Comparison of ENCODE assay signal across 24 cellular contexts in genomic region chr1:184403961-184404726, GRCh38. TPM values are rescaled to one million over a fixed set of nuclear protein-coding genes. Genes with fewer than 3 reads are reported as not detected.
DNase-seq lines count a peak whose midpoint lies in the region; ATAC-seq and TF ChIP-seq lines count a peak whose summit lies in the region.
"Had no signal": no experiment of that assay in that cellular context is flagged by ENCODE, and none has a peak within 500 bp of the region (broad histone marks: within the 10 kb centered on the region; RNA-seq: fewer than 3 reads in every experiment).

No MANE protein-coding gene starts in this region.

- peaks cover 72% of the 10 kb centered on the region for H4K20me1 ChIP-seq in neural progenitor cell (ENCODE audit: low read depth)

- H3K27ac ChIP-seq in heart left ventricle (no peak overlapping the region), neural progenitor cell (no peak overlapping the region), aorta (ENCODE audit: low read depth in 1 of 2, low read length in 2 of 2) (no peak overlapping the region)
- H3K27ac ChIP-seq: SJCRH30 had no signal

- peaks cover 39% of the 10 kb centered on the region for H3F3A ChIP-seq in neural progenitor cell (ENCODE audit: low read depth)

- no peak overlapping the region for H3K4me3 Mint-ChIP-seq in neural progenitor cell
- H3K4me3 Mint-ChIP-seq in activated CD4-positive, alpha-beta memory T cell treated with anti-CD3 and anti-CD28 coated beads for 36 hours: no peak overlapping the region
- H3K4me3 Mint-ChIP-seq: CD4-positive, CD25-positive, alpha-beta regulatory T cell had no signal

- no peaks in the 10 kb centered on the region for H3K36me3 Mint-ChIP-seq in neural progenitor cell
- H3K36me3 Mint-ChIP-seq in activated CD4-positive, alpha-beta memory T cell treated with anti-CD3 and anti-CD28 coated beads for 36 hours: no peaks in the 10 kb centered on the region
- H3K36me3 Mint-ChIP-seq: CD4-positive, CD25-positive, alpha-beta regulatory T cell had no signal

- H3K9me3 Mint-ChIP-seq in neural progenitor cell: no peaks in the 10 kb centered on the region
- no peaks in the 10 kb centered on the region for H3K9me3 Mint-ChIP-seq in activated CD4-positive, alpha-beta memory T cell treated with anti-CD3 and anti-CD28 coated beads for 36 hours

- H3K4me1 ChIP-seq in heart left ventricle: peaks cover 0 to 85% (median 56%) of the 10 kb centered on the region in 12 donors
- H3K4me1 ChIP-seq in neural progenitor cell: peaks cover 57% of the 10 kb centered on the region
- peaks cover 0 to 3% of the 10 kb centered on the region in 2 donors for H3K4me1 ChIP-seq in aorta (ENCODE audit: control insufficient read depth in 1 of 2, insufficient read depth in 2 of 2, low read length in 2 of 2)
- H3K4me1 ChIP-seq: SJCRH30 had no signal

- H3K4me2 ChIP-seq in neural progenitor cell: no peak overlapping the region

- no peak overlapping the region for H2AFZ ChIP-seq in neural progenitor cell (replicated peaks)

- H3K27me3 ChIP-seq in heart left ventricle (no peaks in the 10 kb centered on the region), neural progenitor cell (no peaks in the 10 kb centered on the region), aorta (ENCODE audit: control insufficient read depth in 1 of 2, insufficient read depth in 2 of 2, low read length in 1 of 2) (no peaks in the 10 kb centered on the region)
- H3K27me3 ChIP-seq: BE2C, SJCRH30 had no signal

- peaks cover 38% of the 10 kb centered on the region for H3K4me1 Mint-ChIP-seq in neural progenitor cell
- no peaks in the 10 kb centered on the region for H3K4me1 Mint-ChIP-seq in activated CD4-positive, alpha-beta memory T cell treated with anti-CD3 and anti-CD28 coated beads for 36 hours (ENCODE audit: low read depth)
- H3K4me1 Mint-ChIP-seq: CD4-positive, CD25-positive, alpha-beta regulatory T cell had no signal

- ATAC-seq in Right ventricle myocardium superior (ENCODE audit: poor library complexity) (peak; percentile 14), heart left ventricle (no peak), aorta (ENCODE audit: low FRiP score) (peak; percentile 36), GM18511 (IDR thresholded peaks at IDR 0.05; ENCODE audit: unreplicated experiment) (no peak)
- ATAC-seq: HepG2, PC-3 had no signal

- intact Hi-C loops in Right ventricle myocardium superior (cut with DNase I): no loop called here
- intact Hi-C loops in heart left ventricle (cut with DNase I): no loop called here
- intact Hi-C loops in aorta (cut with DNase I): no loop called here
- intact Hi-C loops in activated CD4-positive, alpha-beta memory T cell treated with anti-CD3 and anti-CD28 coated beads for 36 hours (cut with micrococcal nuclease): no loop called here

- peak overlapping the region; percentile 85 for H3K27ac Mint-ChIP-seq in neural progenitor cell
- no peak overlapping the region for H3K27ac Mint-ChIP-seq in activated CD4-positive, alpha-beta memory T cell treated with anti-CD3 and anti-CD28 coated beads for 36 hours
- H3K27ac Mint-ChIP-seq: CD4-positive, CD25-positive, alpha-beta regulatory T cell had no signal

- H3K36me3 ChIP-seq in heart left ventricle (no peaks in the 10 kb centered on the region), neural progenitor cell (no peaks in the 10 kb centered on the region), aorta (ENCODE audit: control insufficient read depth in 1 of 2, insufficient read depth in 2 of 2, low read length in 1 of 2) (no peaks in the 10 kb centered on the region)
- H3K36me3 ChIP-seq: BE2C, SJCRH30 had no signal

- TF ChIP-seq CTCF in heart left ventricle (IDR thresholded peaks at IDR 0.05) (no peak), neural progenitor cell (IDR thresholded peaks at IDR 0.05) (no peak)

- no peak overlapping the region for H3K9ac ChIP-seq in neural progenitor cell

- POLR2A ChIA-PET in activated CD4-positive, alpha-beta memory T cell treated with anti-CD3 and anti-CD28 coated beads for 36 hours (lab: Charles Lee): no interaction called here

- H3K79me2 ChIP-seq in neural progenitor cell (ENCODE audit: low read depth): peaks cover 97% of the 10 kb centered on the region

- 92 to 95% (median 93%) methylated on average over 3 of the region's 3 CpGs for WGBS in heart left ventricle, 4 donors
- 93 to 99% methylated on average over 3 of the region's 3 CpGs for WGBS in aorta, 2 donors

- CTCF ChIA-PET in activated CD4-positive, alpha-beta memory T cell treated with anti-CD3 and anti-CD28 coated beads for 36 hours (lab: Charles Lee): no interaction called here

- H3K4me3 ChIP-seq in heart left ventricle (no peak overlapping the region), neural progenitor cell (no peak overlapping the region), aorta (ENCODE audit: low read length in 2 of 2) (no peak overlapping the region)
- H3K4me3 ChIP-seq: SJCRH30 had no signal

- DNase-seq in Right ventricle myocardium superior (no peak), heart left ventricle (no peak), fibroblast of gingiva (ENCODE audit: low read depth) (peak; percentile 18), neural progenitor cell (ENCODE audit: low spot score) (no peak), aorta (no peak), HPDE6-E6E7 (ENCODE audit: extremely low spot score) (no peak)
- DNase-seq in activated CD4-positive, alpha-beta memory T cell treated with anti-CD3 and anti-CD28 coated beads for 36 hours: no peak
- DNase-seq: BE2C; CD4-positive, CD25-positive, alpha-beta regulatory T cell; COR-L47; DMS153; GF-D8; GOT3; KG1; NCI-H1417; NCI-H187; NCI-H226; NCI-H524; NCI-H82; PC-3; RPMI8226; SJCRH30 had no signal

- no peak for TF ChIP-seq POLR2A in heart left ventricle (IDR thresholded peaks at IDR 0.05)

- H3K9me3 ChIP-seq in heart left ventricle: no peaks in the 10 kb centered on the region
- H3K9me3 ChIP-seq in neural progenitor cell (ENCODE audit: low read depth): no peaks in the 10 kb centered on the region
- no peaks in the 10 kb centered on the region for H3K9me3 ChIP-seq in aorta (ENCODE audit: control insufficient read depth, low read length)
- H3K9me3 ChIP-seq: BE2C, SJCRH30 had no signal

- no peaks in the 10 kb centered on the region for H3K27me3 Mint-ChIP-seq in neural progenitor cell (ENCODE audit: insufficient read depth, low read depth)
- peaks cover 3% of the 10 kb centered on the region for H3K27me3 Mint-ChIP-seq in activated CD4-positive, alpha-beta memory T cell treated with anti-CD3 and anti-CD28 coated beads for 36 hours

RNA-seq across cellular contexts. Expression of gene C1orf21, which starts 17.3 kb away (rescaled TPM):
- total RNA-seq in Right ventricle myocardium superior (47.6 TPM), heart left ventricle (10 to 100 TPM; 57.5 to 81.3 (median 69.2) TPM), neural progenitor cell (ENCODE audit: low replicate concordance) (66.4 and 117 TPM in 2 replicates), aorta (10 to 100 TPM; 44.0 to 65.7 TPM)
- polyA plus RNA-seq in heart left ventricle (10 to 100 TPM; 32.0 to 32.3 TPM), aorta (10 to 100 TPM in 1 of 2 donors, 1 to 10 TPM in 1; 7.6 to 41.8 TPM)
- 1 to 10 TPM; 1.9 to 2.2 TPM for total RNA-seq in activated CD4-positive, alpha-beta memory T cell treated with anti-CD3 and anti-CD28 coated beads for 36 hours
- total RNA-seq: HepG2 had no signal
- polyA plus RNA-seq: HepG2 had no signal

Comparison
In these comparisons a context has a peak if more than half of its experiments do, and no peak if none do; other contexts are left out.
1. ATAC-seq: peak in Right ventricle myocardium superior (single experiment) and aorta (single experiment); none in heart left ventricle (0 of 4) and GM18511 (single experiment).
2. RNA of gene C1orf21, which starts 17.3 kb away (total RNA-seq): 66.4 to 117 TPM in neural progenitor cell, 57.5 to 81.3 TPM in heart left ventricle, 44.0 to 65.7 TPM in aorta and 47.6 TPM in Right ventricle myocardium superior (single experiment); 1.9 to 2.2 TPM in activated CD4-positive, alpha-beta memory T cell treated with anti-CD3 and anti-CD28 coated beads for 36 hours; every median in the first group is over 10 times any median in the second.